1 cellular context compared by ENCODE assay signal in the genomic region with DNA sequence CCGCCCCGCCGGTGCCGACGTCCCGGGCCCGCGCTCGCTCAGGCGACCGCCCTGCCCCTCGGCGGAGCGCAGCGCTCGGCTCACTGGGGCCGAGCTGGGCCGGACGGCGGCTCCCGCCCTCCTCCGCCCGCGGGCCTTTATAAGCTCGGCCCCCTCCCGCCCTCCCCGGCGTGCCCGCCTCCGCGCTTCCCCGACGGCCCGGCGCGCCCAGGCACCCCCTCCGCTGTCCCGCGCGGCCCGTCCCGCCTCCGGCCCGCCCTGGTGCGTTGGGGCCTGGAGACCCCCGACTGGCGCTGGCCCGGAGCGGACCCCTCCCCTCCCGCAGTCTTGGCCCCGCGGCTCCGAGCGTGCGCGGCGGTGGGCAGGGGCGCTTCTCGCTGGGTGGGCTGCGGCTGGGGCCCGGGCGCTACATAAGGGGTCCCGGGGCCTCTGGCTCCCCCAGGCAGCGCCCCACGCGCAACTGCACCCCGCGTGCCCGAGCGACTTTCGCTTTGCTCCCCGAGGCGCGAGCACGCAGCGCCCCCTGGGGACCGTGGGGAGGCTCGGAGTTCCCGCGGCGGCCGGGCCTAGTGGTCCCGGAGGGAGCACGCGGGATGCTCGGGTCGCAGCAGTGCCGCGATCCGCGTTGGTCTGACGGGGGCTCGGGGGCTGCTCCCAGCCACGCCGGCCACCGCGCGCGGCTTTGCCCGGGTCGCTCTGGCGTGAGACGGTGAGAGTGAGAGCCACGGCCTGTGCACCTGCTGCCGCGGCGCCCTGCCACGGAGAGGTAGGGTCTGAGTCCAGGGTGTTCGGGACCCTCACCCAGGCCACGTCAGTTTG.
A peak's percentile ranks its signal among the peaks of the same experiment; 100 is the strongest.
TF ChIP-seq lines count a peak whose summit lies in the region.

A gene with protein sequence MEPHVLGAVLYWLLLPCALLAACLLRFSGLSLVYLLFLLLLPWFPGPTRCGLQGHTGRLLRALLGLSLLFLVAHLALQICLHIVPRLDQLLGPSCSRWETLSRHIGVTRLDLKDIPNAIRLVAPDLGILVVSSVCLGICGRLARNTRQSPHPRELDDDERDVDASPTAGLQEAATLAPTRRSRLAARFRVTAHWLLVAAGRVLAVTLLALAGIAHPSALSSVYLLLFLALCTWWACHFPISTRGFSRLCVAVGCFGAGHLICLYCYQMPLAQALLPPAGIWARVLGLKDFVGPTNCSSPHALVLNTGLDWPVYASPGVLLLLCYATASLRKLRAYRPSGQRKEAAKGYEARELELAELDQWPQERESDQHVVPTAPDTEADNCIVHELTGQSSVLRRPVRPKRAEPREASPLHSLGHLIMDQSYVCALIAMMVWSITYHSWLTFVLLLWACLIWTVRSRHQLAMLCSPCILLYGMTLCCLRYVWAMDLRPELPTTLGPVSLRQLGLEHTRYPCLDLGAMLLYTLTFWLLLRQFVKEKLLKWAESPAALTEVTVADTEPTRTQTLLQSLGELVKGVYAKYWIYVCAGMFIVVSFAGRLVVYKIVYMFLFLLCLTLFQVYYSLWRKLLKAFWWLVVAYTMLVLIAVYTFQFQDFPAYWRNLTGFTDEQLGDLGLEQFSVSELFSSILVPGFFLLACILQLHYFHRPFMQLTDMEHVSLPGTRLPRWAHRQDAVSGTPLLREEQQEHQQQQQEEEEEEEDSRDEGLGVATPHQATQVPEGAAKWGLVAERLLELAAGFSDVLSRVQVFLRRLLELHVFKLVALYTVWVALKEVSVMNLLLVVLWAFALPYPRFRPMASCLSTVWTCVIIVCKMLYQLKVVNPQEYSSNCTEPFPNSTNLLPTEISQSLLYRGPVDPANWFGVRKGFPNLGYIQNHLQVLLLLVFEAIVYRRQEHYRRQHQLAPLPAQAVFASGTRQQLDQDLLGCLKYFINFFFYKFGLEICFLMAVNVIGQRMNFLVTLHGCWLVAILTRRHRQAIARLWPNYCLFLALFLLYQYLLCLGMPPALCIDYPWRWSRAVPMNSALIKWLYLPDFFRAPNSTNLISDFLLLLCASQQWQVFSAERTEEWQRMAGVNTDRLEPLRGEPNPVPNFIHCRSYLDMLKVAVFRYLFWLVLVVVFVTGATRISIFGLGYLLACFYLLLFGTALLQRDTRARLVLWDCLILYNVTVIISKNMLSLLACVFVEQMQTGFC (N-terminal part only) (minus strand): TSS at position 115 of the 819 bp plus-strand sequence. CDS start 256 bp downstream, outside the sequence.

TF ChIP-seq in HepG2, 621 proteins besides CTCF, POLR2A, EP300 and RAD21 (continued from another document):
- 0 out of 2 replicates have a peak, but pooled peaks have one; percentile 68 for TF ChIP-seq ZNF563 (CRISPR knock-in tag; IDR thresholded peaks at IDR 0.05)
- TF ChIP-seq, protein P1, sequence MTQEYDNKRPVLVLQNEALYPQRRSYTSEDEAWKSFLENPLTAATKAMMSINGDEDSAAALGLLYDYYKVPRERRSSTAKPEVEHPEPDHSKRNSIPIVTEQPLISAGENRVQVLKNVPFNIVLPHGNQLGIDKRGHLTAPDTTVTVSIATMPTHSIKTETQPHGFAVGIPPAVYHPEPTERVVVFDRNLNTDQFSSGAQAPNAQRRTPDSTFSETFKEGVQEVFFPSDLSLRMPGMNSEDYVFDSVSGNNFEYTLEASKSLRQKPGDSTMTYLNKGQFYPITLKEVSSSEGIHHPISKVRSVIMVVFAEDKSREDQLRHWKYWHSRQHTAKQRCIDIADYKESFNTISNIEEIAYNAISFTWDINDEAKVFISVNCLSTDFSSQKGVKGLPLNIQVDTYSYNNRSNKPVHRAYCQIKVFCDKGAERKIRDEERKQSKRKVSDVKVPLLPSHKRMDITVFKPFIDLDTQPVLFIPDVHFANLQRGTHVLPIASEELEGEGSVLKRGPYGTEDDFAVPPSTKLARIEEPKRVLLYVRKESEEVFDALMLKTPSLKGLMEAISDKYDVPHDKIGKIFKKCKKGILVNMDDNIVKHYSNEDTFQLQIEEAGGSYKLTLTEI (CRISPR knock-in tag; conservative IDR thresholded peaks at IDR 0.05), result no peak
- TF ChIP-seq SOX13 (IDR thresholded peaks at IDR 0.05), result no peak
- TF ChIP-seq SOX13 (CRISPR knock-in tag; conservative IDR thresholded peaks at IDR 0.05 in 1 of 2, IDR thresholded peaks at IDR 0.05 in 1 of 2), result peak in 1 of 2 experiments; percentile 43; a peak in 1 of 4 replicates
- TF ChIP-seq YEATS4 (CRISPR knock-in tag; IDR thresholded peaks at IDR 0.05; ENCODE audit: borderline replicate concordance), result peak; percentile 78
- no peak for TF ChIP-seq RCOR2 (CRISPR knock-in tag; IDR thresholded peaks at IDR 0.05)
- no peak for TF ChIP-seq ATF7 (IDR thresholded peaks at IDR 0.05)
- TF ChIP-seq ATF7 (CRISPR knock-in tag; IDR thresholded peaks at IDR 0.05), result peak; percentile 56; the same call in 1 of the 2 replicates
- TF ChIP-seq ZNF781 (CRISPR knock-in tag; IDR thresholded peaks at IDR 0.05; ENCODE audit: borderline replicate concordance, not compliant biosample characterization), result no peak
- TF ChIP-seq ZC3H13 (CRISPR knock-in tag; IDR thresholded peaks at IDR 0.05), result no peak; the same call in 1 of the 2 replicates
- peak; percentile 76; the same call in 1 of the 2 replicates for TF ChIP-seq ZNF674 (CRISPR knock-in tag; IDR thresholded peaks at IDR 0.05; ENCODE audit: low read depth)
- no peak for TF ChIP-seq SRSF4 (IDR thresholded peaks at IDR 0.05; ENCODE audit: low read depth, low read length, poor library complexity, severe bottlenecking)
- TF ChIP-seq JARID2 (CRISPR knock-in tag; IDR thresholded peaks at IDR 0.05; ENCODE audit: insufficient replicate concordance), result no peak
- TF ChIP-seq KMT2A (CRISPR knock-in tag; IDR thresholded peaks at IDR 0.05), result peak; percentile 82; the same call in 1 of the 2 replicates
- TF ChIP-seq ZNF546 (CRISPR knock-in tag; conservative IDR thresholded peaks at IDR 0.05), result no peak
- TF ChIP-seq, protein P2, sequence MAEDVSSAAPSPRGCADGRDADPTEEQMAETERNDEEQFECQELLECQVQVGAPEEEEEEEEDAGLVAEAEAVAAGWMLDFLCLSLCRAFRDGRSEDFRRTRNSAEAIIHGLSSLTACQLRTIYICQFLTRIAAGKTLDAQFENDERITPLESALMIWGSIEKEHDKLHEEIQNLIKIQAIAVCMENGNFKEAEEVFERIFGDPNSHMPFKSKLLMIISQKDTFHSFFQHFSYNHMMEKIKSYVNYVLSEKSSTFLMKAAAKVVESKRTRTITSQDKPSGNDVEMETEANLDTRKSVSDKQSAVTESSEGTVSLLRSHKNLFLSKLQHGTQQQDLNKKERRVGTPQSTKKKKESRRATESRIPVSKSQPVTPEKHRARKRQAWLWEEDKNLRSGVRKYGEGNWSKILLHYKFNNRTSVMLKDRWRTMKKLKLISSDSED (CRISPR knock-in tag; IDR thresholded peaks at IDR 0.05), result no peak
- TF ChIP-seq, protein P3, sequence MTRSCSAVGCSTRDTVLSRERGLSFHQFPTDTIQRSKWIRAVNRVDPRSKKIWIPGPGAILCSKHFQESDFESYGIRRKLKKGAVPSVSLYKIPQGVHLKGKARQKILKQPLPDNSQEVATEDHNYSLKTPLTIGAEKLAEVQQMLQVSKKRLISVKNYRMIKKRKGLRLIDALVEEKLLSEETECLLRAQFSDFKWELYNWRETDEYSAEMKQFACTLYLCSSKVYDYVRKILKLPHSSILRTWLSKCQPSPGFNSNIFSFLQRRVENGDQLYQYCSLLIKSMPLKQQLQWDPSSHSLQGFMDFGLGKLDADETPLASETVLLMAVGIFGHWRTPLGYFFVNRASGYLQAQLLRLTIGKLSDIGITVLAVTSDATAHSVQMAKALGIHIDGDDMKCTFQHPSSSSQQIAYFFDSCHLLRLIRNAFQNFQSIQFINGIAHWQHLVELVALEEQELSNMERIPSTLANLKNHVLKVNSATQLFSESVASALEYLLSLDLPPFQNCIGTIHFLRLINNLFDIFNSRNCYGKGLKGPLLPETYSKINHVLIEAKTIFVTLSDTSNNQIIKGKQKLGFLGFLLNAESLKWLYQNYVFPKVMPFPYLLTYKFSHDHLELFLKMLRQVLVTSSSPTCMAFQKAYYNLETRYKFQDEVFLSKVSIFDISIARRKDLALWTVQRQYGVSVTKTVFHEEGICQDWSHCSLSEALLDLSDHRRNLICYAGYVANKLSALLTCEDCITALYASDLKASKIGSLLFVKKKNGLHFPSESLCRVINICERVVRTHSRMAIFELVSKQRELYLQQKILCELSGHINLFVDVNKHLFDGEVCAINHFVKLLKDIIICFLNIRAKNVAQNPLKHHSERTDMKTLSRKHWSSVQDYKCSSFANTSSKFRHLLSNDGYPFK (CRISPR knock-in tag; IDR thresholded peaks at IDR 0.05; ENCODE audit: borderline replicate concordance), result no peak
- TF ChIP-seq FOXM1 (CRISPR knock-in tag; IDR thresholded peaks at IDR 0.05), result no peak
- TF ChIP-seq, protein P4, sequence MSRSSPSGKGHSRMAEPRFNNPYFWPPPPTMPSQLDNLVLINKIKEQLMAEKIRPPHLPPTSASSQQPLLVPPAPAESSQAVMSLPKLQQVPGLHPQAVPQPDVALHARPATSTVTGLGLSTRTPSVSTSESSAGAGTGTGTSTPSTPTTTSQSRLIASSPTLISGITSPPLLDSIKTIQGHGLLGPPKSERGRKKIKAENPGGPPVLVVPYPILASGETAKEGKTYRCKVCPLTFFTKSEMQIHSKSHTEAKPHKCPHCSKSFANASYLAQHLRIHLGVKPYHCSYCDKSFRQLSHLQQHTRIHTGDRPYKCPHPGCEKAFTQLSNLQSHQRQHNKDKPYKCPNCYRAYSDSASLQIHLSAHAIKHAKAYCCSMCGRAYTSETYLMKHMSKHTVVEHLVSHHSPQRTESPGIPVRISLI (CRISPR knock-in tag; IDR thresholded peaks at IDR 0.05; ENCODE audit: borderline replicate concordance), result no peak; the same call in 1 of the 2 replicates
- peak; percentile 15; the same call in 1 of the 2 replicates for TF ChIP-seq JUND (CRISPR knock-in tag; IDR thresholded peaks at IDR 0.05)
- TF ChIP-seq, protein P5, sequence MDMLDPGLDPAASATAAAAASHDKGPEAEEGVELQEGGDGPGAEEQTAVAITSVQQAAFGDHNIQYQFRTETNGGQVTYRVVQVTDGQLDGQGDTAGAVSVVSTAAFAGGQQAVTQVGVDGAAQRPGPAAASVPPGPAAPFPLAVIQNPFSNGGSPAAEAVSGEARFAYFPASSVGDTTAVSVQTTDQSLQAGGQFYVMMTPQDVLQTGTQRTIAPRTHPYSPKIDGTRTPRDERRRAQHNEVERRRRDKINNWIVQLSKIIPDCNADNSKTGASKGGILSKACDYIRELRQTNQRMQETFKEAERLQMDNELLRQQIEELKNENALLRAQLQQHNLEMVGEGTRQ (IDR thresholded peaks at IDR 0.05; ENCODE audit: low read depth, low read length), result no peak
- TF ChIP-seq, protein P5 (CRISPR knock-in tag; IDR thresholded peaks at IDR 0.05; ENCODE audit: borderline replicate concordance), result no peak; the same call in 1 of the 2 replicates
- no peak for TF ChIP-seq ZNF24 (IDR thresholded peaks at IDR 0.05)
- TF ChIP-seq SMAD3 (CRISPR knock-in tag; IDR thresholded peaks at IDR 0.05), result peak; percentile 71
- no peak for TF ChIP-seq FIP1L1 (IDR thresholded peaks at IDR 0.05; ENCODE audit: borderline replicate concordance, insufficient read depth, low read depth, low read length)
- no peak for TF ChIP-seq MEF2D (CRISPR knock-in tag; IDR thresholded peaks at IDR 0.05)
- peak; percentile 87 for TF ChIP-seq ZSCAN25 (CRISPR knock-in tag; IDR thresholded peaks at IDR 0.05)
TF ChIP-seq in HepG2: peak in this region for 266.
